Comparison of ENCODE assay signal across 8 cellular contexts in genomic region chr5:5340206-5340729, GRCh38.
DNase-seq lines count a peak whose midpoint lies in the region; ATAC-seq, FAIRE-seq and TF ChIP-seq lines count a peak whose summit lies in the region.

No MANE protein-coding gene starts in this region.

- no peaks in the 10 kb centered on the region for H3K27me3 ChIP-seq in pancreas

- DNase-seq in Caki2 (ENCODE audit: low read depth) (peak; percentile 91), RPMI7951 (ENCODE audit: low read depth) (peak; percentile 98), fibroblast of villous mesenchyme (ENCODE audit: low read depth) (peak; percentile 96), pancreas (peak in 4 of 6 donors; percentile 16 to 42 (median 34)), T-helper 1 cell (no peak), NCI-H2196 (lab: John Stamatoyannopoulos, UW; ENCODE audit: unreplicated experiment) (no peak)
- no peak for DNase-seq in NK-92 treated with Interleukin-12 subunit alpha and Interleukin-12 subunit beta, amount 100 ng/mL, for 24 hours (lab: John Stamatoyannopoulos, UW)

- no peak overlapping the region for H3K4me3 ChIP-seq in fibroblast of villous mesenchyme (ENCODE audit: low read depth, low read length)
- H3K4me3 ChIP-seq in pancreas: no peak overlapping the region

- FAIRE-seq in pancreas (lab: Jason Lieb, UNC): no peak

- H3K9me3 ChIP-seq in pancreas: no peaks in the 10 kb centered on the region

- in situ Hi-C loops in Caki2 (cut with HindIII; ENCODE audit: low pct_unique_long_range_greater_than_20kb, low sequenced_read_pairs): no loop called here

- no peaks in the 10 kb centered on the region for H3K4me1 ChIP-seq in pancreas

- H3K27ac ChIP-seq in pancreas: no peak overlapping the region

- WGBS in pancreas, 2 donors: 61 to 67% methylated on average over 15 of the region's 15 CpGs

- intact Hi-C loops in pancreas (cut with DNase I): no loop called here

- peak; percentile 72 to 80 (median 78) for ATAC-seq in pancreas
- no peak for ATAC-seq in HG02970 (IDR thresholded peaks at IDR 0.05; ENCODE audit: low FRiP score, unreplicated experiment)

- TF ChIP-seq CTCF in fibroblast of villous mesenchyme (IDR thresholded peaks at IDR 0.05; ENCODE audit: insufficient read depth, low read depth, low read length) (peak; percentile 71), pancreas (IDR thresholded peaks at IDR 0.05) (no peak)

- no peaks in the 10 kb centered on the region for H3K36me3 ChIP-seq in pancreas

Comparison
In these comparisons a context has a peak if more than half of its experiments do, and no peak if none do; other contexts are left out.
1. DNase-seq: peak in Caki2 (single experiment), RPMI7951 (single experiment), fibroblast of villous mesenchyme (single experiment) and pancreas (4 of 6); none in T-helper 1 cell (0 of 5), NCI-H2196 (single experiment) and NK-92 treated with Interleukin-12 subunit alpha and Interleukin-12 subunit beta, amount 100 ng/mL, for 24 hours (single experiment).